Comparison of ENCODE assay signal across 18 cellular contexts in the genomic region with DNA sequence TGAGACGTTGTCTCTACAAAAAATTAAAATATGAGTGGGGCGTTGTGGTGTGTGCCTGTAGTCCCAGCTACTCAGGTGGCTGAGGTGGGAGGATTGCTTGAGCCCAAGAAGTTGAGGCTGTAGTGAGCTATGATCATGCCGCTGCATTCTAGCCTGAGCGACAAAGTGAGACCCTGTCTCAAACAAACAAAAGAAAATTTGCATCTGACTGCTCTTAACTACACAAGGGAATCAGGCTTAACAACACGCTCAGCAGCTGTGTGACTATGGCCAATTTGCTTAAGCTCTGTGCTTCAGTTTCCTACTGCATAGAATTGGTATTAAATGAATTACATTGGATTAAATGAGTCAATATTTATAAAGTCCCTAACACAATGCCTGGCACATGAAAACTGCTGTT.
"Had no signal": no experiment of that assay in that cellular context is flagged by ENCODE, and none has a peak within 500 bp of the region (broad histone marks: within the 10 kb centered on the region; RNA-seq: fewer than 3 reads in every experiment).

No MANE protein-coding gene starts in this region.

- H3K27ac Mint-ChIP-seq: activated B cell treated with CpG ODN at 0.5 μM for 24 hours; activated CD4-positive, alpha-beta memory T cell treated with anti-CD3 and anti-CD28 coated beads for 36 hours; natural killer cell had no signal

- DNase-seq: activated B cell treated with CpG ODN at 0.5 μM for 24 hours; activated CD4-positive, alpha-beta memory T cell treated with anti-CD3 and anti-CD28 coated beads for 36 hours; activated CD4-positive, alpha-beta T cell treated with anti-CD3 and anti-CD28 coated beads for 48 hours; activated naive CD4-positive, alpha-beta T cell treated with anti-CD3 and anti-CD28 coated beads, Interleukin-2, amount 50 U/mL, for 16 hours; activated naive CD8-positive, alpha-beta T cell treated with anti-CD3 and anti-CD28 coated beads, Interleukin-2, amount 50 U/mL, for 24 hours; cerebellar nuclear complex; foreskin keratinocyte; left ventricle myocardium inferior; midbrain; natural killer cell; spleen; stimulated activated CD4-positive, alpha-beta T cell treated with anti-CD3 and anti-CD28 coated beads, Interleukin-4, amount 100 ng/mL, for 1 hour; stimulated activated naive CD4-positive, alpha-beta T cell; T1000; thyroid gland; upper lobe of right lung had no signal

- H3K27me3 Mint-ChIP-seq: activated B cell treated with CpG ODN at 0.5 μM for 24 hours; activated CD4-positive, alpha-beta memory T cell treated with anti-CD3 and anti-CD28 coated beads for 36 hours; activated naive CD8-positive, alpha-beta T cell treated with anti-CD3 and anti-CD28 coated beads, Interleukin-2, amount 50 U/mL, for 24 hours had no signal

- H3K9me3 ChIP-seq: left ventricle myocardium inferior, prostate gland, spleen, thyroid gland, upper lobe of right lung had no signal

- H3K4me3 Mint-ChIP-seq: activated B cell treated with CpG ODN at 0.5 μM for 24 hours; activated CD4-positive, alpha-beta memory T cell treated with anti-CD3 and anti-CD28 coated beads for 36 hours; activated naive CD8-positive, alpha-beta T cell treated with anti-CD3 and anti-CD28 coated beads, Interleukin-2, amount 50 U/mL, for 24 hours; natural killer cell had no signal

- ATAC-seq: activated naive CD8-positive, alpha-beta T cell treated with anti-CD3 and anti-CD28 coated beads, Interleukin-2, amount 50 U/mL, for 24 hours; foreskin keratinocyte; natural killer cell; upper lobe of right lung had no signal

- H3K4me1 ChIP-seq: prostate gland, upper lobe of right lung had no signal

- H3K4me3 ChIP-seq: coronary artery, left ventricle myocardium inferior, prostate gland, spleen, thyroid gland, upper lobe of right lung had no signal

- H3K27me3 ChIP-seq: foreskin keratinocyte, spleen, thyroid gland, upper lobe of right lung had no signal

- H3K9me3 Mint-ChIP-seq: activated B cell treated with CpG ODN at 0.5 μM for 24 hours; activated CD4-positive, alpha-beta memory T cell treated with anti-CD3 and anti-CD28 coated beads for 36 hours; activated naive CD8-positive, alpha-beta T cell treated with anti-CD3 and anti-CD28 coated beads, Interleukin-2, amount 50 U/mL, for 24 hours; natural killer cell had no signal

- H3K36me3 Mint-ChIP-seq: natural killer cell had no signal
